Comparison of ENCODE assay signal across 1 cellular context in the genomic region with DNA sequence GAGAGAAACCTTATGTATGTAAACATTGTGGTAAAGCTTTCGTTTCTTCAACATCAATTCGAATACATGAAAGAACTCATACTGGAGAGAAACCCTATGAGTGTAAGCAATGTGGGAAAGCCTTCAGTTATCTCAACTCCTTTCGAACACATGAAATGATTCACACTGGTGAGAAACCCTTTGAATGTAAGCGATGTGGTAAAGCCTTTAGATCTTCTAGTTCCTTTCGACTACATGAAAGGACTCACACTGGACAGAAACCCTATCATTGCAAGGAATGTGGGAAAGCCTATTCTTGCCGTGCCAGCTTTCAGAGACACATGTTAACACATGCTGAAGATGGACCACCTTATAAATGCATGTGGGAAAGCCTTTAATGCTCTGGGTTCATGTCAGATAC.
TF ChIP-seq lines count a peak whose summit lies in the region.

No MANE protein-coding gene starts in this region.

TF ChIP-seq in H1, 55 proteins besides CTCF, POLR2A, EP300 and RAD21:
- no peak for TF ChIP-seq ASH2L (IDR thresholded peaks at IDR 0.05; ENCODE audit: low read length)
- no peak for TF ChIP-seq RBBP5 (IDR thresholded peaks at IDR 0.05; ENCODE audit: borderline replicate concordance, low read depth, low read length)
- TF ChIP-seq KDM1A (IDR thresholded peaks at IDR 0.05; ENCODE audit: borderline replicate concordance, low read length): no peak
- no peak for TF ChIP-seq SP4 (IDR thresholded peaks at IDR 0.05; ENCODE audit: low read length)
- TF ChIP-seq SP1 (IDR thresholded peaks at IDR 0.05; ENCODE audit: low read depth, low read length): no peak
- no peak for TF ChIP-seq RXRA (IDR thresholded peaks at IDR 0.05; ENCODE audit: insufficient read depth, low read depth, low read length)
- TF ChIP-seq, protein P1, sequence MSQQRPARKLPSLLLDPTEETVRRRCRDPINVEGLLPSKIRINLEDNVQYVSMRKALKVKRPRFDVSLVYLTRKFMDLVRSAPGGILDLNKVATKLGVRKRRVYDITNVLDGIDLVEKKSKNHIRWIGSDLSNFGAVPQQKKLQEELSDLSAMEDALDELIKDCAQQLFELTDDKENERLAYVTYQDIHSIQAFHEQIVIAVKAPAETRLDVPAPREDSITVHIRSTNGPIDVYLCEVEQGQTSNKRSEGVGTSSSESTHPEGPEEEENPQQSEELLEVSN (IDR thresholded peaks at IDR 0.05): no peak
- TF ChIP-seq ZNF274 (IDR thresholded peaks at IDR 0.05; ENCODE audit: borderline replicate concordance, extremely low read depth, low read length): peak; percentile 89
